25 cellular contexts compared by ENCODE assay signal in genomic region chr4:114191496-114191895, GRCh38.
"Had no signal": no experiment of that assay in that cellular context is flagged by ENCODE, and none has a peak within 500 bp of the region (broad histone marks: within the 10 kb centered on the region; RNA-seq: fewer than 3 reads in every experiment).

No MANE protein-coding gene starts in this region.

- H3K36me3 ChIP-seq: left lung, lower lobe of right lung, sigmoid colon, stomach, thyroid gland, transverse colon, upper lobe of left lung, vagina had no signal

- H3K9me3 ChIP-seq: left lung, lower lobe of right lung, stomach, testis, thyroid gland, transverse colon, upper lobe of left lung, vagina had no signal

- FAIRE-seq: keratinocyte had no signal

- H3K27ac ChIP-seq: left lung, lower lobe of right lung, sigmoid colon, stomach, testis, thyroid gland, transverse colon, upper lobe of left lung, vagina had no signal

- H3K27me3 ChIP-seq: left lung, sigmoid colon, stomach, testis, thyroid gland, transverse colon, upper lobe of left lung, vagina had no signal

- DNase-seq: hippocampal formation; left colon; left lung; lower lobe of right lung; mammary epithelial cell; mesenchymal stem cell; naive thymus-derived CD8-positive, alpha-beta T cell; occipital lobe; retina; right cardiac atrium; sigmoid colon; stimulated activated CD4-positive, alpha-beta T cell treated with anti-CD3 and anti-CD28 coated beads, Interleukin-1b, Interleukin-23, amount 100 ng/mL, for 48 hours; stimulated activated CD4-positive, alpha-beta T cell treated with anti-CD3 and anti-CD28 coated beads, Interleukin-2, amount 100 ng/mL, for 48 hours; stimulated activated CD4-positive, alpha-beta T cell treated with anti-CD3 and anti-CD28 coated beads, Interleukin-4, amount 100 ng/mL, for 4 hours; stimulated activated CD8-positive, alpha-beta memory T cell treated with anti-CD3 and anti-CD28 coated beads, Interleukin-4, amount 100 ng/mL, for 48 hours; stimulated activated naive B cell treated with anti-CD40 and anti-IgM and Interleukin-4, amounts not matched to agents 10 μg/mL and 1 μg/mL and 100 μg/mL, for 72 hours; stimulated activated naive CD8-positive, alpha-beta T cell treated with anti-CD3 and anti-CD28 coated beads, Interleukin-15, Interleukin-2, amounts not matched to agents 100 U/mL and 50 U/mL, for 24 hours; stomach; testis; thyroid gland; transverse colon; upper lobe of left lung had no signal

- ATAC-seq: left colon; left lung; lower lobe of right lung; naive thymus-derived CD8-positive, alpha-beta T cell; right cardiac atrium; stimulated activated naive B cell treated with anti-CD40 and anti-IgM and Interleukin-4, amounts not matched to agents 10 μg/mL and 1 μg/mL and 100 μg/mL, for 72 hours; stimulated activated naive CD8-positive, alpha-beta T cell treated with anti-CD3 and anti-CD28 coated beads, Interleukin-15, Interleukin-2, amounts not matched to agents 100 U/mL and 50 U/mL, for 24 hours had no signal

- H3K4me3 ChIP-seq: left lung, lower lobe of right lung, sigmoid colon, smooth muscle cell, stomach, testis, thyroid gland, transverse colon, upper lobe of left lung, vagina had no signal

- H3K4me1 ChIP-seq: left lung, lower lobe of right lung, sigmoid colon, testis, thyroid gland, transverse colon, upper lobe of left lung, vagina had no signal
